In the genomic region with DNA sequence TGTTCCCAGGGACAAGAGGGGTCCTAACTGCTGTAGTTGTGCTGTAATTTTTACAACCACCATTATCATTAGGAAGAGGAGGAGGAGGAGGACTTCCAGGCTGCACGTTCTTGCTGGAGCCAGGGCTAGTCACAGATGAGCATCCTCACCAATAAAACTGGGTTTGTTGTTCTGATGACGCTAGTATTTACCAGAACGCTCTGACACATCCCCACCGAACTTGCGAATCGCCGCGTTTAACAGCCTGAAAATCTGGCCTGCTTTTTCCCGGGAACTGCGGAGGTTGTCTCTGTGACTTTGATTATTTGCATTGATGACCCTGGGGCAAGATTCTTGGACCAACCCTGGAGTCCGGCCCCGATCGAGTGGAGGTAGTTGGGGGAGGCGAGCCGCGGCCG, we compare ENCODE assay signal across 20 cellular contexts. TPM values are rescaled to one million over a fixed set of nuclear protein-coding genes. Genes with fewer than 3 reads are reported as not detected.
DNase-seq lines count a peak whose midpoint lies in the region; ATAC-seq and TF ChIP-seq lines count a peak whose summit lies in the region.
"Had no signal": no experiment of that assay in that cellular context is flagged by ENCODE, and none has a peak within 500 bp of the region (broad histone marks: within the 10 kb centered on the region; RNA-seq: fewer than 3 reads in every experiment).

No MANE protein-coding gene starts in this region.

- in situ Hi-C loops in KBM-7 (cut with MboI; ENCODE audit: low pct_unique_long_range_greater_than_20kb, low sequenced_read_pairs): no loop called here

- H3K27ac ChIP-seq in GM23338 (ENCODE audit: low read depth) (no peak overlapping the region), endodermal cell (ENCODE audit: low read depth, low read length) (no peak overlapping the region)
- H3K27ac ChIP-seq: suprapubic skin had no signal

- H3K36me3 ChIP-seq in GM23338 (ENCODE audit: insufficient read depth) (no peaks in the 10 kb centered on the region), endodermal cell (ENCODE audit: control insufficient read depth, insufficient read depth, low read length) (no peaks in the 10 kb centered on the region)
- H3K36me3 ChIP-seq: suprapubic skin had no signal

- no peaks in the 10 kb centered on the region for H3K9me2 ChIP-seq in GM23338 (ENCODE audit: insufficient read depth)

- peak overlapping the region; percentile 46 for H3K4me3 ChIP-seq in GM23338
- H3K4me3 ChIP-seq in endodermal cell (ENCODE audit: low read length): peak overlapping the region; percentile 57
- H3K4me3 ChIP-seq: suprapubic skin had no signal

- H3K4me1 ChIP-seq in GM23338 (ENCODE audit: insufficient read depth): peaks cover 84% of the 10 kb centered on the region
- no peaks in the 10 kb centered on the region for H3K4me1 ChIP-seq in endodermal cell (ENCODE audit: control insufficient read depth, insufficient read depth, low read length)

- peak overlapping the region; percentile 75 for H3K4me2 ChIP-seq in GM23338

- H4K20me1 ChIP-seq in GM23338 (replicated peaks; ENCODE audit: insufficient read depth): peaks cover 24% of the 10 kb centered on the region

- peaks cover 83% of the 10 kb centered on the region for H3K27me3 Mint-ChIP-seq in GM23338 (ENCODE audit: insufficient read depth, low read depth, poor library complexity)
- H3K27me3 Mint-ChIP-seq in endodermal cell (ENCODE audit: insufficient read depth): peaks cover 99% of the 10 kb centered on the region

- H3K9me3 Mint-ChIP-seq in GM23338 (no peaks in the 10 kb centered on the region; the same call in 2 of the 3 replicates), endodermal cell (no peaks in the 10 kb centered on the region)

- H3K27me3 ChIP-seq in GM23338 (ENCODE audit: insufficient read depth) (peaks cover 99% of the 10 kb centered on the region), endodermal cell (ENCODE audit: control insufficient read depth, insufficient read depth, low read length, poor library complexity, severe bottlenecking) (peaks cover 98% of the 10 kb centered on the region)

- H3K27ac Mint-ChIP-seq in GM23338 (no peak overlapping the region), endodermal cell (no peak overlapping the region)
- H3K27ac Mint-ChIP-seq: IgD-negative memory B cell had no signal

- no peak for ATAC-seq in GM23338
- no peak for ATAC-seq in GM19324 (IDR thresholded peaks at IDR 0.05; ENCODE audit: low FRiP score, unreplicated experiment)
- ATAC-seq: left colon had no signal

- H3K79me2 ChIP-seq in GM23338 (replicated peaks; ENCODE audit: insufficient read depth): no peaks in the 10 kb centered on the region

- no peaks in the 10 kb centered on the region; the same call in 2 of the 3 replicates for H3K36me3 Mint-ChIP-seq in GM23338 (ENCODE audit: low read depth)
- no peaks in the 10 kb centered on the region for H3K36me3 Mint-ChIP-seq in endodermal cell (ENCODE audit: low read depth)

- H3K9ac ChIP-seq in endodermal cell (ENCODE audit: extremely low read depth, low read length, poor library complexity, severe bottlenecking): no peak overlapping the region

- DNase-seq in AG08396 (ENCODE audit: low spot score) (peak; percentile 72), GM23338 (ENCODE audit: low spot score) (peak; percentile 44), endodermal cell (peak; percentile 76), islet precursor cell (peak; percentile 81), KBM-7 (no peak), NCI-H69 (lab: John Stamatoyannopoulos, UW) (no peak)
- no peak for DNase-seq in activated CD4-positive, CD25-positive, alpha-beta regulatory T cell (lab: John Stamatoyannopoulos, UW)
- DNase-seq: activated CD4-positive, alpha-beta T cell treated with anti-CD3 and anti-CD28 coated beads, Interleukin-2, amount 50 U/mL, for 1 hour; activated gamma-delta T cell treated with Interleukin-2 at 50 U/mL for 16 hours; left colon; NCI-H1930; NCI-H524; small intestine; T-helper 9 cell had no signal

- H2AFZ ChIP-seq in GM23338: no peak overlapping the region

- 1 to 2% methylated on average over 10 to 17 of the region's 17 CpGs for WGBS in endodermal cell (ENCODE audit: insufficient coverage in 1 of 2, insufficient read length in 1 of 2), 2 experiments

- peaks cover 19% of the 10 kb centered on the region; the same call in 1 of the 2 replicates for H3F3A ChIP-seq in GM23338 (replicated peaks; ENCODE audit: low read depth)

- H3K4me1 Mint-ChIP-seq in GM23338 (peaks cover 78% of the 10 kb centered on the region), endodermal cell (peaks cover 21% of the 10 kb centered on the region)

- no peaks in the 10 kb centered on the region for H3K9me3 ChIP-seq in endodermal cell (ENCODE audit: control insufficient read depth, low read length)
- H3K9me3 ChIP-seq: suprapubic skin had no signal

- H3K4me3 Mint-ChIP-seq in GM23338 (peak overlapping the region; percentile 61), endodermal cell (peak overlapping the region; percentile 36)
- H3K4me3 Mint-ChIP-seq: IgD-negative memory B cell had no signal

- TF ChIP-seq CTCF in GM23338 (conservative IDR thresholded peaks at IDR 0.05; ENCODE audit: low read depth in 2 of 2) (no peak), endodermal cell (conservative IDR thresholded peaks at IDR 0.05) (no peak)

TF ChIP-seq in GM23338, 12 proteins besides CTCF, POLR2A, EP300 and RAD21:
- TF ChIP-seq STAT1 (IDR thresholded peaks at IDR 0.05; ENCODE audit: unreplicated experiment) (no peak), EZH2 (IDR thresholded peaks at IDR 0.05; ENCODE audit: low read depth, unreplicated experiment) (peak; percentile 80)
TF ChIP-seq in GM23338: peak in this region for 1.

RNA-seq across cellular contexts. Expression of gene TBX5, which starts 10.2 kb away (rescaled TPM):
- total RNA-seq in GM23338 (2014; rRNA removed; shearing (Covaris generic)): 0.21 TPM in 1 of 2 replicates, not detected in the other
- not detected in 2 replicates for polyA plus RNA-seq in GM23338 (2016; fragmentation: Nextera tagmentation; extraction: Ambion mirVana)
- total RNA-seq in endodermal cell: not detected
- 0.14 TPM for polyA plus RNA-seq in endodermal cell (2013, experiment 1 of 2)
- 0.17 TPM for polyA plus RNA-seq in endodermal cell (2013, experiment 2 of 2)
- total RNA-seq: epithelial cell of proximal tubule, left colon, myocyte, SK-MEL-5 had no signal
- polyA plus RNA-seq: IgD-negative memory B cell, small intestine had no signal

Comparison
In these comparisons a context has a peak if more than half of its experiments do, and no peak if none do; other contexts are left out.
1. DNase-seq: peak in AG08396 (single experiment), GM23338 (single experiment), endodermal cell (single experiment) and islet precursor cell (single experiment); none in activated CD4-positive, CD25-positive, alpha-beta regulatory T cell (0 of 4), KBM-7 (single experiment) and NCI-H69 (single experiment).